In genomic region chr2:5070257-5070656, GRCh38 we compare ENCODE assay signal across 18 cellular contexts.
DNase-seq lines count a peak whose midpoint lies in the region; ATAC-seq, FAIRE-seq and TF ChIP-seq lines count a peak whose summit lies in the region.
"Had no signal": no experiment of that assay in that cellular context is flagged by ENCODE, and none has a peak within 500 bp of the region (broad histone marks: within the 10 kb centered on the region; RNA-seq: fewer than 3 reads in every experiment).

No MANE protein-coding gene starts in this region.

- intact Hi-C loops in activated CD4-positive, alpha-beta memory T cell treated with anti-CD3 and anti-CD28 coated beads for 36 hours (cut with micrococcal nuclease), result no loop called here

- no peak overlapping the region for H3K27ac ChIP-seq in GM23338 (ENCODE audit: low read depth)
- H3K27ac ChIP-seq: BLaER1, gastroesophageal sphincter, SK-N-MC had no signal

- peaks cover 8% of the 10 kb centered on the region; the same call in 1 of the 2 replicates for H3K4me1 ChIP-seq in GM23338 (ENCODE audit: insufficient read depth)
- H3K4me1 ChIP-seq: BLaER1, gastroesophageal sphincter had no signal

- no peaks in the 10 kb centered on the region for H3K36me3 ChIP-seq in GM23338 (ENCODE audit: insufficient read depth)
- H3K36me3 ChIP-seq in bronchial epithelial cell (ENCODE audit: control insufficient read depth, insufficient read depth, low read length), result no peaks in the 10 kb centered on the region
- H3K36me3 ChIP-seq in MG63, result no peaks in the 10 kb centered on the region
- H3K36me3 ChIP-seq: BLaER1, gastroesophageal sphincter had no signal

- no peaks in the 10 kb centered on the region for H3K79me2 ChIP-seq in GM23338 (replicated peaks; ENCODE audit: insufficient read depth)

- no peak overlapping the region for H3K4me3 Mint-ChIP-seq in GM23338
- H3K4me3 Mint-ChIP-seq in progenitor cell of endocrine pancreas (ENCODE audit: low read depth), result no peak overlapping the region
- no peak overlapping the region for H3K4me3 Mint-ChIP-seq in activated CD4-positive, alpha-beta memory T cell treated with anti-CD3 and anti-CD28 coated beads for 36 hours
- H3K4me3 Mint-ChIP-seq: activated naive CD8-positive, alpha-beta T cell treated with anti-CD3 and anti-CD28 coated beads for 36 hours; central memory CD8-positive, alpha-beta T cell; memory B cell; natural killer cell treated with Interleukin-12 subunit alpha and Interleukin-12 subunit beta and Interleukin-15 and Interleukin-18, amount 100 ng/mL, for 72 hours had no signal

- peak; percentile 10 for DNase-seq in GM23338 (ENCODE audit: low spot score)
- DNase-seq in NCI-H460 (ENCODE audit: extremely low read depth, low read depth), result peak; percentile 49
- DNase-seq in bronchial epithelial cell (ENCODE audit: low read depth), result peak; percentile 67
- no peak for DNase-seq in progenitor cell of endocrine pancreas (ENCODE audit: low spot score, unreplicated experiment)
- no peak for DNase-seq in activated CD4-positive, alpha-beta memory T cell treated with anti-CD3 and anti-CD28 coated beads for 36 hours
- DNase-seq in MG63, result no peak
- DNase-seq: activated CD4-positive, alpha-beta T cell treated with anti-CD3 and anti-CD28 coated beads, Interleukin-2, amount 50 U/mL, for 1 hour; activated naive CD8-positive, alpha-beta T cell treated with anti-CD3 and anti-CD28 coated beads for 36 hours; activated T-cell treated with anti-CD3 and anti-CD28 coated beads, Interleukin-2, amount 50 U/mL, for 48 hours; DND-41; NCI-H2081 treated with DMSO at 0.1 percent for 48 hours had no signal

- H4K20me1 ChIP-seq in GM23338 (replicated peaks; ENCODE audit: insufficient read depth), result no peaks in the 10 kb centered on the region
- H4K20me1 ChIP-seq: BLaER1 had no signal

- no peaks in the 10 kb centered on the region for H3F3A ChIP-seq in GM23338 (replicated peaks; ENCODE audit: low read depth)

- FAIRE-seq in bronchial epithelial cell (lab: Jason Lieb, UNC), result no peak

- H3K4me3 ChIP-seq in GM23338, result no peak overlapping the region
- H3K4me3 ChIP-seq in bronchial epithelial cell (ENCODE audit: low read depth, low read length), result no peak overlapping the region
- no peak overlapping the region for H3K4me3 ChIP-seq in MG63
- H3K4me3 ChIP-seq: BLaER1, gastroesophageal sphincter, SK-N-MC had no signal

- no peak overlapping the region for H3K4me2 ChIP-seq in GM23338
- H3K4me2 ChIP-seq: BLaER1 had no signal

- CTCF ChIA-PET in activated CD4-positive, alpha-beta memory T cell treated with anti-CD3 and anti-CD28 coated beads for 36 hours (lab: Charles Lee), result no interaction called here

- no peaks in the 10 kb centered on the region for H3K27me3 ChIP-seq in GM23338 (ENCODE audit: insufficient read depth)
- no peaks in the 10 kb centered on the region for H3K27me3 ChIP-seq in bronchial epithelial cell (ENCODE audit: control insufficient read depth, insufficient read depth, low read length)
- H3K27me3 ChIP-seq in MG63, result no peaks in the 10 kb centered on the region
- H3K27me3 ChIP-seq: BLaER1, gastroesophageal sphincter had no signal

- no peak overlapping the region for H2AFZ ChIP-seq in GM23338

- ATAC-seq in GM23338, result no peak
- ATAC-seq in HG03432 (IDR thresholded peaks at IDR 0.05; ENCODE audit: unreplicated experiment), result no peak
- ATAC-seq: gastroesophageal sphincter; natural killer cell treated with Interleukin-12 subunit alpha and Interleukin-12 subunit beta and Interleukin-15 and Interleukin-18, amount 100 ng/mL, for 72 hours had no signal

- H3K36me3 Mint-ChIP-seq in GM23338 (ENCODE audit: low read depth) (peaks cover 12% of the 10 kb centered on the region; the same call in 2 of the 3 replicates), progenitor cell of endocrine pancreas (ENCODE audit: insufficient read depth) (no peaks in the 10 kb centered on the region)
- no peaks in the 10 kb centered on the region for H3K36me3 Mint-ChIP-seq in activated CD4-positive, alpha-beta memory T cell treated with anti-CD3 and anti-CD28 coated beads for 36 hours
- H3K36me3 Mint-ChIP-seq: activated naive CD8-positive, alpha-beta T cell treated with anti-CD3 and anti-CD28 coated beads for 36 hours; memory B cell had no signal

- H3K27ac Mint-ChIP-seq in GM23338, result no peak overlapping the region
- peak overlapping the region; percentile 18 for H3K27ac Mint-ChIP-seq in progenitor cell of endocrine pancreas
- H3K27ac Mint-ChIP-seq in activated CD4-positive, alpha-beta memory T cell treated with anti-CD3 and anti-CD28 coated beads for 36 hours, result no peak overlapping the region
- H3K27ac Mint-ChIP-seq: activated naive CD8-positive, alpha-beta T cell treated with anti-CD3 and anti-CD28 coated beads for 36 hours; memory B cell; natural killer cell treated with Interleukin-12 subunit alpha and Interleukin-12 subunit beta and Interleukin-15 and Interleukin-18, amount 100 ng/mL, for 72 hours had no signal

- H3K4me1 Mint-ChIP-seq in GM23338, result peaks cover 6% of the 10 kb centered on the region
- H3K4me1 Mint-ChIP-seq in progenitor cell of endocrine pancreas (ENCODE audit: low read depth), result no peaks in the 10 kb centered on the region
- H3K4me1 Mint-ChIP-seq in activated CD4-positive, alpha-beta memory T cell treated with anti-CD3 and anti-CD28 coated beads for 36 hours (ENCODE audit: low read depth), result no peaks in the 10 kb centered on the region
- H3K4me1 Mint-ChIP-seq: activated naive CD8-positive, alpha-beta T cell treated with anti-CD3 and anti-CD28 coated beads for 36 hours; central memory CD8-positive, alpha-beta T cell; memory B cell had no signal

- POLR2A ChIA-PET in activated CD4-positive, alpha-beta memory T cell treated with anti-CD3 and anti-CD28 coated beads for 36 hours (lab: Charles Lee), result no interaction called here

- no peaks in the 10 kb centered on the region for H3K9me2 ChIP-seq in GM23338 (ENCODE audit: insufficient read depth)

- H3K27me3 Mint-ChIP-seq in GM23338 (ENCODE audit: insufficient read depth, low read depth, poor library complexity) (no peaks in the 10 kb centered on the region), progenitor cell of endocrine pancreas (no peaks in the 10 kb centered on the region)
- H3K27me3 Mint-ChIP-seq in activated CD4-positive, alpha-beta memory T cell treated with anti-CD3 and anti-CD28 coated beads for 36 hours, result no peaks in the 10 kb centered on the region
- H3K27me3 Mint-ChIP-seq: activated naive CD8-positive, alpha-beta T cell treated with anti-CD3 and anti-CD28 coated beads for 36 hours; central memory CD8-positive, alpha-beta T cell; memory B cell; natural killer cell treated with Interleukin-12 subunit alpha and Interleukin-12 subunit beta and Interleukin-15 and Interleukin-18, amount 100 ng/mL, for 72 hours had no signal

- no peaks in the 10 kb centered on the region for H3K9me3 ChIP-seq in MG63
- H3K9me3 ChIP-seq: BLaER1, gastroesophageal sphincter had no signal

- TF ChIP-seq CTCF in GM23338 (conservative IDR thresholded peaks at IDR 0.05; ENCODE audit: low read depth in 2 of 2) (no peak), bronchial epithelial cell (IDR thresholded peaks at IDR 0.05; ENCODE audit: insufficient read depth, low read length, severe bottlenecking) (no peak), progenitor cell of endocrine pancreas (IDR thresholded peaks at IDR 0.05; ENCODE audit: unreplicated experiment) (no peak)

- H3K9me3 Mint-ChIP-seq in GM23338 (peaks cover 83% of the 10 kb centered on the region), progenitor cell of endocrine pancreas (ENCODE audit: low read depth) (no peaks in the 10 kb centered on the region)
- H3K9me3 Mint-ChIP-seq in activated CD4-positive, alpha-beta memory T cell treated with anti-CD3 and anti-CD28 coated beads for 36 hours, result peaks cover 12% of the 10 kb centered on the region
- H3K9me3 Mint-ChIP-seq: activated naive CD8-positive, alpha-beta T cell treated with anti-CD3 and anti-CD28 coated beads for 36 hours; memory B cell had no signal

TF ChIP-seq in GM23338, 12 proteins besides CTCF, POLR2A, EP300 and RAD21 (continues in another document):
- TF ChIP-seq ZNF331 (CRISPR knock-in tag; IDR thresholded peaks at IDR 0.05; ENCODE audit: low read depth), result no peak
- TF ChIP-seq EZH2 (IDR thresholded peaks at IDR 0.05; ENCODE audit: low read depth, unreplicated experiment), result no peak
- no peak for TF ChIP-seq JUNB (IDR thresholded peaks at IDR 0.05; ENCODE audit: unreplicated experiment)
- no peak for TF ChIP-seq EZH2phosphoT487 (IDR thresholded peaks at IDR 0.05; ENCODE audit: unreplicated experiment)

Comparison
In these comparisons a context has a peak if more than half of its experiments do, and no peak if none do; other contexts are left out.
1. DNase-seq: peak in GM23338 (single experiment), NCI-H460 (single experiment) and bronchial epithelial cell (single experiment); none in progenitor cell of endocrine pancreas (single experiment), activated CD4-positive, alpha-beta memory T cell treated with anti-CD3 and anti-CD28 coated beads for 36 hours (single experiment) and MG63 (single experiment).